ENCODE assay signal across 11 cellular contexts in the genomic region with DNA sequence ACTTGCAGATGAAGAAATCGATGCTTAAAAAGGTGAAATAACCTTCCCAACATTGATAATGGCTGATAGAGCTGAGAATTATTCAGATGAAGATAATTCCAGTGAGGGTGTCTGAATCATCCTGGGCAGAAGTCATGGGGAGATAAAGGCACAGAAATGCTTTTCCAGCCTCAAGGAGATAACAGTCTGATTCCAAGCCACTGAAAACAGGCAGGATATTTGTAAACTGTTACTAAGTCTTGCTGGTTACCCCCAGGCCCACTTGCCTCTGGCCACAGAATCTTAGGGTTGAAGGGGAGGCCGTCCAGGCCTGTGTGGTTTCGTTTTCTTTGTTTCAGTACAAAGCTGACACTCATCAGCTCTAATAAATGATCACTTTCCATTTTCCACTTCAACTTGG.
DNase-seq lines count a peak whose midpoint lies in the region; ATAC-seq and TF ChIP-seq lines count a peak whose summit lies in the region.
"Had no signal": no experiment of that assay in that cellular context is flagged by ENCODE, and none has a peak within 500 bp of the region (broad histone marks: within the 10 kb centered on the region; RNA-seq: fewer than 3 reads in every experiment).

No MANE protein-coding gene starts in this region.

- peak overlapping the region; percentile 45 for H3K4me3 Mint-ChIP-seq in activated naive CD4-positive, alpha-beta T cell treated with anti-CD3 and anti-CD28 coated beads, Interleukin-2, amount 50 U/mL, for 24 hours
- H3K4me3 Mint-ChIP-seq in activated naive CD8-positive, alpha-beta T cell treated with anti-CD3 and anti-CD28 coated beads, Interleukin-2, amount 10 ng/mL, durations not matched to agents 7 days and 5 days = peak overlapping the region; percentile 29
- no peak overlapping the region for H3K4me3 Mint-ChIP-seq in stimulated activated memory B cell treated with anti-CD40 and anti-IgM and Interleukin-4, amounts not matched to agents 10 μg/mL and 1 μg/mL and 100 μg/mL, for 72 hours
- H3K4me3 Mint-ChIP-seq: memory B cell had no signal

- TF ChIP-seq POLR2A in esophagus muscularis mucosa (IDR thresholded peaks at IDR 0.05; ENCODE audit: low read depth) = no peak

- H3K4me3 ChIP-seq in esophagus muscularis mucosa = no peak overlapping the region
- H3K4me3 ChIP-seq: upper lobe of left lung had no signal

- H3K36me3 Mint-ChIP-seq in activated naive CD4-positive, alpha-beta T cell treated with anti-CD3 and anti-CD28 coated beads, Interleukin-2, amount 50 U/mL, for 24 hours = no peaks in the 10 kb centered on the region
- peaks cover 7% of the 10 kb centered on the region for H3K36me3 Mint-ChIP-seq in activated naive CD8-positive, alpha-beta T cell treated with anti-CD3 and anti-CD28 coated beads, Interleukin-2, amount 10 ng/mL, durations not matched to agents 7 days and 5 days
- peaks cover 18% of the 10 kb centered on the region for H3K36me3 Mint-ChIP-seq in stimulated activated memory B cell treated with anti-CD40 and anti-IgM and Interleukin-4, amounts not matched to agents 10 μg/mL and 1 μg/mL and 100 μg/mL, for 72 hours

- intact Hi-C loops in esophagus muscularis mucosa (cut with DNase I) = loop anchor here (10.0 kb wide), 1 partner anchor 134 kb away; no protein-coding TSS in a partner anchor

- DNase-seq in activated naive CD4-positive, alpha-beta T cell treated with anti-CD3 and anti-CD28 coated beads, Interleukin-2, amount 50 U/mL, for 16 hours = no peak
- DNase-seq in activated naive CD8-positive, alpha-beta T cell treated with anti-CD3 and anti-CD28 coated beads, Interleukin-2, amount 10 ng/mL, durations not matched to agents 7 days and 5 days = no peak
- DNase-seq in DMS 273 (lab: John Stamatoyannopoulos, UW; ENCODE audit: unreplicated experiment) (no peak), iPS-NIHi7 (ENCODE audit: extremely low spot score) (no peak), esophagus muscularis mucosa (ENCODE audit: extremely low spot score) (no peak)
- DNase-seq: ACHN, upper lobe of left lung had no signal

- POLR2A ChIA-PET in activated naive CD8-positive, alpha-beta T cell treated with anti-CD3 and anti-CD28 coated beads, Interleukin-2, amount 10 ng/mL, durations not matched to agents 7 days and 5 days (lab: Charles Lee) = no interaction called here

- no peak for TF ChIP-seq CTCF in esophagus muscularis mucosa (IDR thresholded peaks at IDR 0.05)

- ATAC-seq in HG02885 (IDR thresholded peaks at IDR 0.05; ENCODE audit: poor library complexity, unreplicated experiment) = peak; percentile 53
- ATAC-seq in activated naive CD8-positive, alpha-beta T cell treated with anti-CD3 and anti-CD28 coated beads, Interleukin-2, amount 10 ng/mL, durations not matched to agents 7 days and 5 days (ENCODE audit: low read depth) = no peak
- no peak for ATAC-seq in stimulated activated memory B cell treated with anti-CD40 and anti-IgM and Interleukin-4, amounts not matched to agents 10 μg/mL and 1 μg/mL and 100 μg/mL, for 72 hours

- H3K27ac ChIP-seq in esophagus muscularis mucosa (replicated peaks in 1 of 4) = no peak overlapping the region
- H3K27ac ChIP-seq: upper lobe of left lung had no signal

- no peak for TF ChIP-seq EP300 in esophagus muscularis mucosa (IDR thresholded peaks at IDR 0.05)

- no peaks in the 10 kb centered on the region for H3K27me3 Mint-ChIP-seq in activated naive CD4-positive, alpha-beta T cell treated with anti-CD3 and anti-CD28 coated beads, Interleukin-2, amount 50 U/mL, for 24 hours
- no peaks in the 10 kb centered on the region for H3K27me3 Mint-ChIP-seq in activated naive CD8-positive, alpha-beta T cell treated with anti-CD3 and anti-CD28 coated beads, Interleukin-2, amount 10 ng/mL, durations not matched to agents 7 days and 5 days
- H3K27me3 Mint-ChIP-seq in stimulated activated memory B cell treated with anti-CD40 and anti-IgM and Interleukin-4, amounts not matched to agents 10 μg/mL and 1 μg/mL and 100 μg/mL, for 72 hours = no peaks in the 10 kb centered on the region
- H3K27me3 Mint-ChIP-seq: memory B cell had no signal

- H3K36me3 ChIP-seq in esophagus muscularis mucosa = no peaks in the 10 kb centered on the region
- H3K36me3 ChIP-seq: upper lobe of left lung had no signal

- peaks cover 79% of the 10 kb centered on the region for H3K4me1 Mint-ChIP-seq in activated naive CD4-positive, alpha-beta T cell treated with anti-CD3 and anti-CD28 coated beads, Interleukin-2, amount 50 U/mL, for 24 hours
- peaks cover 33% of the 10 kb centered on the region for H3K4me1 Mint-ChIP-seq in activated naive CD8-positive, alpha-beta T cell treated with anti-CD3 and anti-CD28 coated beads, Interleukin-2, amount 10 ng/mL, durations not matched to agents 7 days and 5 days
- H3K4me1 Mint-ChIP-seq in stimulated activated memory B cell treated with anti-CD40 and anti-IgM and Interleukin-4, amounts not matched to agents 10 μg/mL and 1 μg/mL and 100 μg/mL, for 72 hours = peaks cover 34% of the 10 kb centered on the region

- peak overlapping the region; percentile 77 for H3K27ac Mint-ChIP-seq in activated naive CD4-positive, alpha-beta T cell treated with anti-CD3 and anti-CD28 coated beads, Interleukin-2, amount 50 U/mL, for 24 hours
- no peak overlapping the region for H3K27ac Mint-ChIP-seq in activated naive CD8-positive, alpha-beta T cell treated with anti-CD3 and anti-CD28 coated beads, Interleukin-2, amount 10 ng/mL, durations not matched to agents 7 days and 5 days
- H3K27ac Mint-ChIP-seq in stimulated activated memory B cell treated with anti-CD40 and anti-IgM and Interleukin-4, amounts not matched to agents 10 μg/mL and 1 μg/mL and 100 μg/mL, for 72 hours = peak overlapping the region; percentile 26
- H3K27ac Mint-ChIP-seq: memory B cell had no signal

- 76% methylated on average over 3 of the region's 3 CpGs for WGBS in esophagus muscularis mucosa

- no peaks in the 10 kb centered on the region for H3K9me3 Mint-ChIP-seq in activated naive CD4-positive, alpha-beta T cell treated with anti-CD3 and anti-CD28 coated beads, Interleukin-2, amount 50 U/mL, for 24 hours
- H3K9me3 Mint-ChIP-seq in activated naive CD8-positive, alpha-beta T cell treated with anti-CD3 and anti-CD28 coated beads, Interleukin-2, amount 10 ng/mL, durations not matched to agents 7 days and 5 days = peaks cover 3% of the 10 kb centered on the region
- H3K9me3 Mint-ChIP-seq in stimulated activated memory B cell treated with anti-CD40 and anti-IgM and Interleukin-4, amounts not matched to agents 10 μg/mL and 1 μg/mL and 100 μg/mL, for 72 hours = no peaks in the 10 kb centered on the region
- H3K9me3 Mint-ChIP-seq: memory B cell had no signal

- no peaks in the 10 kb centered on the region for H3K9me3 ChIP-seq in esophagus muscularis mucosa
- H3K9me3 ChIP-seq: upper lobe of left lung had no signal

- H3K4me1 ChIP-seq in esophagus muscularis mucosa = no peaks in the 10 kb centered on the region

- H3K27me3 ChIP-seq in esophagus muscularis mucosa = peaks cover 0 to 5% (median 0%) of the 10 kb centered on the region in 4 donors
- H3K27me3 ChIP-seq: upper lobe of left lung had no signal
